In the genomic region with DNA sequence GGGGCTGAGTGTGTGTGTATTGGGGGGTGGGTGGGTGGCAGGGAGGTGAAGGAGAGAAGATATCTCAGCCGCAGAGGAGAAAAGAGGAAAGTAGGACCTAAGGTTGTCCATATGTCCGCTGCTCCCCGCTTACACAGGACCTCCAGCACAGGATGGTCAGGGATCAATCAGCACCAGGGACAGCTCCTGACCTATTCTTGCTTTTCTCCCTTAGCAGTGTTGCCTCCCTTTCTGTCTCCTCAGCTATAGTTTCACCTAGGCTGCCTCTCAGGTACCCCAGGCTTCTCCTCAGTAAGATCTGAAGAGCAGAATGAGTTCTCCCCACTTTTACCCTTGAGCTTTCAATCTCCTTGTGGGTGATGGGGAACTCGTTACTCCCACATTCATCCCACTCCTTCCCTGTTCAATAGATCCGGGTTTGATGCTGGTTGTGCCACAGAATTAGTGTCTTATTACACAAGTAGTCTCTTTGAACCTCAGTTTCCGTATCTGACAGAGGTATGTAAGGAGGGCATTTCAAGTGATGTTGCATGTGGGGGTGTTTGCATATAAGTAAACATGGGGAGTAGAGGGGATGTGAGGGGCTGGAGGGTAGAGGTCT, we compare ENCODE assay signal across 1 cellular context.
TF ChIP-seq lines count a peak whose summit lies in the region.

No MANE protein-coding gene starts in this region.

TF ChIP-seq in A549, 52 proteins besides CTCF, POLR2A, EP300 and RAD21 (continued from another document):
- TF ChIP-seq, protein P1, sequence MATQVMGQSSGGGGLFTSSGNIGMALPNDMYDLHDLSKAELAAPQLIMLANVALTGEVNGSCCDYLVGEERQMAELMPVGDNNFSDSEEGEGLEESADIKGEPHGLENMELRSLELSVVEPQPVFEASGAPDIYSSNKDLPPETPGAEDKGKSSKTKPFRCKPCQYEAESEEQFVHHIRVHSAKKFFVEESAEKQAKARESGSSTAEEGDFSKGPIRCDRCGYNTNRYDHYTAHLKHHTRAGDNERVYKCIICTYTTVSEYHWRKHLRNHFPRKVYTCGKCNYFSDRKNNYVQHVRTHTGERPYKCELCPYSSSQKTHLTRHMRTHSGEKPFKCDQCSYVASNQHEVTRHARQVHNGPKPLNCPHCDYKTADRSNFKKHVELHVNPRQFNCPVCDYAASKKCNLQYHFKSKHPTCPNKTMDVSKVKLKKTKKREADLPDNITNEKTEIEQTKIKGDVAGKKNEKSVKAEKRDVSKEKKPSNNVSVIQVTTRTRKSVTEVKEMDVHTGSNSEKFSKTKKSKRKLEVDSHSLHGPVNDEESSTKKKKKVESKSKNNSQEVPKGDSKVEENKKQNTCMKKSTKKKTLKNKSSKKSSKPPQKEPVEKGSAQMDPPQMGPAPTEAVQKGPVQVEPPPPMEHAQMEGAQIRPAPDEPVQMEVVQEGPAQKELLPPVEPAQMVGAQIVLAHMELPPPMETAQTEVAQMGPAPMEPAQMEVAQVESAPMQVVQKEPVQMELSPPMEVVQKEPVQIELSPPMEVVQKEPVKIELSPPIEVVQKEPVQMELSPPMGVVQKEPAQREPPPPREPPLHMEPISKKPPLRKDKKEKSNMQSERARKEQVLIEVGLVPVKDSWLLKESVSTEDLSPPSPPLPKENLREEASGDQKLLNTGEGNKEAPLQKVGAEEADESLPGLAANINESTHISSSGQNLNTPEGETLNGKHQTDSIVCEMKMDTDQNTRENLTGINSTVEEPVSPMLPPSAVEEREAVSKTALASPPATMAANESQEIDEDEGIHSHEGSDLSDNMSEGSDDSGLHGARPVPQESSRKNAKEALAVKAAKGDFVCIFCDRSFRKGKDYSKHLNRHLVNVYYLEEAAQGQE (IDR thresholded peaks at IDR 0.05), result peak; percentile 90
- TF ChIP-seq BHLHE40 (IDR thresholded peaks at IDR 0.05; ENCODE audit: low read depth, low read length) (no peak), ZFP36 (IDR thresholded peaks at IDR 0.05; ENCODE audit: borderline replicate concordance, partially characterized antibody) (no peak)
